Comparison of ENCODE assay signal across 29 cellular contexts in genomic region chr2:120403676-120404075, GRCh38. TPM values are rescaled to one million over a fixed set of nuclear protein-coding genes. Genes with fewer than 3 reads are reported as not detected.
DNase-seq lines count a peak whose midpoint lies in the region; ATAC-seq and TF ChIP-seq lines count a peak whose summit lies in the region.
"Had no signal": no experiment of that assay in that cellular context is flagged by ENCODE, and none has a peak within 500 bp of the region (broad histone marks: within the 10 kb centered on the region; RNA-seq: fewer than 3 reads in every experiment).

No MANE protein-coding gene starts in this region.

- H3K4me1 ChIP-seq in HEK293 (ENCODE audit: control insufficient read depth, insufficient read depth, low read length) (no peaks in the 10 kb centered on the region; the same call in 1 of the 2 replicates), RWPE2 (ENCODE audit: insufficient read depth, poor library complexity, severe bottlenecking) (peaks cover 20% of the 10 kb centered on the region)
- H3K4me1 ChIP-seq: breast epithelium, heart right ventricle had no signal

- in situ Hi-C loops in ACHN (cut with HindIII; ENCODE audit: low pct_ligation_motif_present, low pct_unique_long_range_greater_than_20kb, low sequenced_read_pairs): no loop called here

- peak; percentile 52 for DNase-seq in A172 (ENCODE audit: low spot score)
- no peak for DNase-seq in RWPE2 (ENCODE audit: low spot score)
- peak; percentile 85 for DNase-seq in kidney tubule cell (ENCODE audit: low spot score)
- no peak for DNase-seq in progenitor cell of endocrine pancreas (ENCODE audit: low spot score, unreplicated experiment)
- DNase-seq in activated CD4-positive, CD25-positive, alpha-beta regulatory T cell treated with anti-CD3 and anti-CD28 coated beads, Interleukin-2, amount 50 U/mL, for 72 hours: no peak
- no peak for DNase-seq in ACHN
- no peak for DNase-seq in islet precursor cell
- DNase-seq: activated CD4-positive, alpha-beta memory T cell treated with anti-CD3 and anti-CD28 coated beads, Interleukin-2, amount 10 ng/mL, durations not matched to agents 7 days and 5 days; activated naive CD4-positive, alpha-beta T cell treated with anti-CD3 and anti-CD28 coated beads, Interleukin-2, amount 50 U/mL, for 16 hours; amniotic stem cell; foreskin melanocyte; H7; heart right ventricle; natural killer cell; NCI-H1048; NCI-H2107; NCI-H446 treated with DMSO at 0.1 percent for 48 hours; stimulated activated CD4-positive, alpha-beta T cell treated with anti-CD3 and anti-CD28 coated beads, Interleukin-15, amount 100 ng/mL, for 24 hours; stimulated activated CD4-positive, alpha-beta T cell treated with anti-CD3 and anti-CD28 coated beads, Interleukin-4, amount 100 ng/mL, for 4 hours; T-helper 17 cell had no signal

- H3K4me3 ChIP-seq in HEK293 (ENCODE audit: low read depth, low read length) (no peak overlapping the region), RWPE2 (ENCODE audit: severe bottlenecking) (no peak overlapping the region)
- H3K4me3 ChIP-seq: breast epithelium, dorsolateral prefrontal cortex, heart right ventricle, lung had no signal

- H3K36me3 ChIP-seq in HEK293 (ENCODE audit: control insufficient read depth in 2 of 2, insufficient read depth in 1 of 2, low read length in 2 of 2) (no peaks in the 10 kb centered on the region), RWPE2 (ENCODE audit: low read depth) (no peaks in the 10 kb centered on the region)
- H3K36me3 ChIP-seq: breast epithelium, heart right ventricle had no signal

- H3K4me3 Mint-ChIP-seq in progenitor cell of endocrine pancreas (ENCODE audit: low read depth): no peak overlapping the region
- H3K4me3 Mint-ChIP-seq: activated CD4-positive, alpha-beta memory T cell treated with anti-CD3 and anti-CD28 coated beads, Interleukin-2, amount 10 ng/mL, durations not matched to agents 7 days and 5 days; CD8-positive, alpha-beta T cell; natural killer cell; T-helper 17 cell; type B pancreatic cell had no signal

- CTCF ChIA-PET in HEK293 (lab: Yijun Ruan, JAX): interaction anchor here (0.6 kb wide), 2 partner anchors 61 to 702 kb away, joined by 3 to 4 read pairs; no protein-coding TSS in a partner anchor

- H3K4me1 Mint-ChIP-seq in progenitor cell of endocrine pancreas (ENCODE audit: low read depth): peaks cover 3% of the 10 kb centered on the region
- H3K4me1 Mint-ChIP-seq: activated CD4-positive, alpha-beta memory T cell treated with anti-CD3 and anti-CD28 coated beads, Interleukin-2, amount 10 ng/mL, durations not matched to agents 7 days and 5 days; natural killer cell had no signal

- H3K36me3 Mint-ChIP-seq in progenitor cell of endocrine pancreas (ENCODE audit: insufficient read depth): no peaks in the 10 kb centered on the region
- H3K36me3 Mint-ChIP-seq: CD8-positive, alpha-beta T cell; type B pancreatic cell had no signal

- H3K9me3 ChIP-seq in HEK293 (ENCODE audit: control insufficient read depth, insufficient read depth, low read depth, low read length) (no peaks in the 10 kb centered on the region), RWPE2 (ENCODE audit: severe bottlenecking) (no peaks in the 10 kb centered on the region)
- H3K9me3 ChIP-seq: breast epithelium had no signal

- H3K27me3 ChIP-seq in RWPE2 (ENCODE audit: insufficient read depth, poor library complexity, severe bottlenecking): no peaks in the 10 kb centered on the region
- H3K27me3 ChIP-seq: breast epithelium had no signal

- TF ChIP-seq CTCF in HEK293 (tag by site-specific recombination; IDR thresholded peaks at IDR 0.05): no peak
- TF ChIP-seq CTCF in RWPE2 (IDR thresholded peaks at IDR 0.05; ENCODE audit: poor library complexity, severe bottlenecking): no peak
- no peak for TF ChIP-seq CTCF in progenitor cell of endocrine pancreas (IDR thresholded peaks at IDR 0.05; ENCODE audit: unreplicated experiment)

- H3K27ac ChIP-seq in HEK293 (ENCODE audit: extremely low read depth, low read depth, low read length) (no peak overlapping the region), RWPE2 (ENCODE audit: poor library complexity, severe bottlenecking) (peak overlapping the region; percentile 31)
- H3K27ac ChIP-seq: breast epithelium, dorsolateral prefrontal cortex, heart right ventricle had no signal

- H3K9me3 Mint-ChIP-seq in progenitor cell of endocrine pancreas (ENCODE audit: low read depth): peaks cover 3% of the 10 kb centered on the region
- H3K9me3 Mint-ChIP-seq: type B pancreatic cell had no signal

- ATAC-seq in RWPE2 (ENCODE audit: low read depth): peak; percentile 67
- ATAC-seq: activated CD4-positive, CD25-positive, alpha-beta regulatory T cell treated with anti-CD3 and anti-CD28 coated beads, Interleukin-2, amount 50 U/mL, for 24 hours; CD8-positive, alpha-beta T cell; heart right ventricle; HepG2; natural killer cell; Right ventricle myocardium inferior; T-helper 17 cell had no signal

- POLR2A ChIA-PET in HEK293 (lab: Yijun Ruan, JAX): no interaction called here

- no peak overlapping the region for H3K27ac Mint-ChIP-seq in progenitor cell of endocrine pancreas
- H3K27ac Mint-ChIP-seq: activated CD4-positive, alpha-beta memory T cell treated with anti-CD3 and anti-CD28 coated beads, Interleukin-2, amount 10 ng/mL, durations not matched to agents 7 days and 5 days; CD8-positive, alpha-beta T cell; natural killer cell; T-helper 17 cell; type B pancreatic cell had no signal

- H3K27me3 Mint-ChIP-seq in progenitor cell of endocrine pancreas: peaks cover 14% of the 10 kb centered on the region
- H3K27me3 Mint-ChIP-seq: activated CD4-positive, alpha-beta memory T cell treated with anti-CD3 and anti-CD28 coated beads, Interleukin-2, amount 10 ng/mL, durations not matched to agents 7 days and 5 days; type B pancreatic cell had no signal

TF ChIP-seq in HEK293, 187 proteins besides CTCF, POLR2A, EP300 and RAD21:
- TF ChIP-seq ZSCAN4 (tag by site-specific recombination; IDR thresholded peaks at IDR 0.05): no peak
- no peak for TF ChIP-seq ZSCAN16 (tag by site-specific recombination; IDR thresholded peaks at IDR 0.05)
- TF ChIP-seq ZIC2 (tag by site-specific recombination; IDR thresholded peaks at IDR 0.05): 0 out of 2 replicates have a peak, but pooled peaks have one; percentile 7

RNA-seq across cellular contexts. Expression of gene INHBB, which starts 57.7 kb away (rescaled TPM):
- total RNA-seq in A172 (2014; rRNA removed; shearing (Covaris generic)): 0.16 and 0.17 TPM in 2 replicates
- 0.16 TPM in 1 of 2 replicates, not detected in the other for total RNA-seq in progenitor cell of endocrine pancreas
- total RNA-seq: activated CD4-positive, alpha-beta memory T cell treated with anti-CD3 and anti-CD28 coated beads, Interleukin-2, amount 10 ng/mL, durations not matched to agents 7 days and 5 days; CD8-positive, alpha-beta T cell; T-helper 17 cell had no signal

Comparison
In these comparisons a context has a peak if more than half of its experiments do, and no peak if none do; other contexts are left out.
1. DNase-seq: peak in A172 (single experiment) and kidney tubule cell (single experiment); none in RWPE2 (single experiment), progenitor cell of endocrine pancreas (single experiment), activated CD4-positive, CD25-positive, alpha-beta regulatory T cell treated with anti-CD3 and anti-CD28 coated beads, Interleukin-2, amount 50 U/mL, for 72 hours (single experiment), ACHN (single experiment) and islet precursor cell (single experiment).